In the genomic region with DNA sequence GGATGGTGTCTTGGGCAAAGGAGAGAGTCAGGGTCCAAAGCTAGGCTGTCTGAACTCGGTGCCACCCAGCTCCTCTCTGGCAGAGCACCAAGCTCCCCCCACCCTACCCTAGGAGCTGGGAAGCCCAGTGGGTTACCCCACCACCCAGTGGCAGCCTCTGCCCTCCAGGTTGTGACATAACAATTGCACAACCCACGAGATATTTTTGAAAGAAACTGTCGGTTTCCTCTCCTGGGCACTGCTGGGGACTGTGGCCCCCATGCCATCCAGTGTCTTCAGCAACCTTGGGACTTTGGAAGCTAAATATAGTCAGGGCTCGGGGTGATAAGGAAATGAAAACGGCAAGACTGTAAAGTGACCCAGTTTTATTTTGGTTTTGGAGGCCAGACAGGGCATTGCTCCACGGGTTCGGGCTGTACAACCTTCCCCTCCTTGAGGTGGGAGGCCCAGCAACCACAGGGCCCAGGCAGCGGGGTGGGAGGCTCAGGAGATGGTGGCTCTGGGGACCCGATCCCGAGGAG, we compare ENCODE assay signal across 1 cellular context.
TF ChIP-seq lines count a peak whose summit lies in the region.

No MANE protein-coding gene starts in this region.

TF ChIP-seq in HepG2, 621 proteins besides CTCF, POLR2A, EP300 and RAD21 (continued from another document):
- TF ChIP-seq, protein P1, sequence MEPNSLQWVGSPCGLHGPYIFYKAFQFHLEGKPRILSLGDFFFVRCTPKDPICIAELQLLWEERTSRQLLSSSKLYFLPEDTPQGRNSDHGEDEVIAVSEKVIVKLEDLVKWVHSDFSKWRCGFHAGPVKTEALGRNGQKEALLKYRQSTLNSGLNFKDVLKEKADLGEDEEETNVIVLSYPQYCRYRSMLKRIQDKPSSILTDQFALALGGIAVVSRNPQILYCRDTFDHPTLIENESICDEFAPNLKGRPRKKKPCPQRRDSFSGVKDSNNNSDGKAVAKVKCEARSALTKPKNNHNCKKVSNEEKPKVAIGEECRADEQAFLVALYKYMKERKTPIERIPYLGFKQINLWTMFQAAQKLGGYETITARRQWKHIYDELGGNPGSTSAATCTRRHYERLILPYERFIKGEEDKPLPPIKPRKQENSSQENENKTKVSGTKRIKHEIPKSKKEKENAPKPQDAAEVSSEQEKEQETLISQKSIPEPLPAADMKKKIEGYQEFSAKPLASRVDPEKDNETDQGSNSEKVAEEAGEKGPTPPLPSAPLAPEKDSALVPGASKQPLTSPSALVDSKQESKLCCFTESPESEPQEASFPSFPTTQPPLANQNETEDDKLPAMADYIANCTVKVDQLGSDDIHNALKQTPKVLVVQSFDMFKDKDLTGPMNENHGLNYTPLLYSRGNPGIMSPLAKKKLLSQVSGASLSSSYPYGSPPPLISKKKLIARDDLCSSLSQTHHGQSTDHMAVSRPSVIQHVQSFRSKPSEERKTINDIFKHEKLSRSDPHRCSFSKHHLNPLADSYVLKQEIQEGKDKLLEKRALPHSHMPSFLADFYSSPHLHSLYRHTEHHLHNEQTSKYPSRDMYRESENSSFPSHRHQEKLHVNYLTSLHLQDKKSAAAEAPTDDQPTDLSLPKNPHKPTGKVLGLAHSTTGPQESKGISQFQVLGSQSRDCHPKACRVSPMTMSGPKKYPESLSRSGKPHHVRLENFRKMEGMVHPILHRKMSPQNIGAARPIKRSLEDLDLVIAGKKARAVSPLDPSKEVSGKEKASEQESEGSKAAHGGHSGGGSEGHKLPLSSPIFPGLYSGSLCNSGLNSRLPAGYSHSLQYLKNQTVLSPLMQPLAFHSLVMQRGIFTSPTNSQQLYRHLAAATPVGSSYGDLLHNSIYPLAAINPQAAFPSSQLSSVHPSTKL (CRISPR knock-in tag; IDR thresholded peaks at IDR 0.05) = peak; percentile 11; the same call in 1 of the 2 replicates
- TF ChIP-seq ZNF784 (CRISPR knock-in tag; IDR thresholded peaks at IDR 0.05; ENCODE audit: borderline replicate concordance) = 0 out of 2 replicates have a peak, but pooled peaks have one; percentile 50
- no peak for TF ChIP-seq SRY (CRISPR knock-in tag; IDR thresholded peaks at IDR 0.05)
- TF ChIP-seq HNRNPH1 (optimal IDR thresholded peaks at IDR 0.05; ENCODE audit: low read depth, low read length) = no peak
- TF ChIP-seq TBX2 (CRISPR knock-in tag; IDR thresholded peaks at IDR 0.05; ENCODE audit: borderline replicate concordance) = peak; percentile 23; the same call in 1 of the 2 replicates
- TF ChIP-seq CBX2 (IDR thresholded peaks at IDR 0.05; ENCODE audit: low read depth, low read length) = 0 out of 2 replicates have a peak, but pooled peaks have one; percentile 46
- no peak for TF ChIP-seq CBX2 (CRISPR knock-in tag; IDR thresholded peaks at IDR 0.05; ENCODE audit: low read depth)
- no peak for TF ChIP-seq ZNF282 (IDR thresholded peaks at IDR 0.05; ENCODE audit: partially characterized antibody)
- TF ChIP-seq NFKB2 (CRISPR knock-in tag; IDR thresholded peaks at IDR 0.05; ENCODE audit: borderline replicate concordance) = 0 out of 2 replicates have a peak, but pooled peaks have one; percentile 33
- TF ChIP-seq, protein P2, sequence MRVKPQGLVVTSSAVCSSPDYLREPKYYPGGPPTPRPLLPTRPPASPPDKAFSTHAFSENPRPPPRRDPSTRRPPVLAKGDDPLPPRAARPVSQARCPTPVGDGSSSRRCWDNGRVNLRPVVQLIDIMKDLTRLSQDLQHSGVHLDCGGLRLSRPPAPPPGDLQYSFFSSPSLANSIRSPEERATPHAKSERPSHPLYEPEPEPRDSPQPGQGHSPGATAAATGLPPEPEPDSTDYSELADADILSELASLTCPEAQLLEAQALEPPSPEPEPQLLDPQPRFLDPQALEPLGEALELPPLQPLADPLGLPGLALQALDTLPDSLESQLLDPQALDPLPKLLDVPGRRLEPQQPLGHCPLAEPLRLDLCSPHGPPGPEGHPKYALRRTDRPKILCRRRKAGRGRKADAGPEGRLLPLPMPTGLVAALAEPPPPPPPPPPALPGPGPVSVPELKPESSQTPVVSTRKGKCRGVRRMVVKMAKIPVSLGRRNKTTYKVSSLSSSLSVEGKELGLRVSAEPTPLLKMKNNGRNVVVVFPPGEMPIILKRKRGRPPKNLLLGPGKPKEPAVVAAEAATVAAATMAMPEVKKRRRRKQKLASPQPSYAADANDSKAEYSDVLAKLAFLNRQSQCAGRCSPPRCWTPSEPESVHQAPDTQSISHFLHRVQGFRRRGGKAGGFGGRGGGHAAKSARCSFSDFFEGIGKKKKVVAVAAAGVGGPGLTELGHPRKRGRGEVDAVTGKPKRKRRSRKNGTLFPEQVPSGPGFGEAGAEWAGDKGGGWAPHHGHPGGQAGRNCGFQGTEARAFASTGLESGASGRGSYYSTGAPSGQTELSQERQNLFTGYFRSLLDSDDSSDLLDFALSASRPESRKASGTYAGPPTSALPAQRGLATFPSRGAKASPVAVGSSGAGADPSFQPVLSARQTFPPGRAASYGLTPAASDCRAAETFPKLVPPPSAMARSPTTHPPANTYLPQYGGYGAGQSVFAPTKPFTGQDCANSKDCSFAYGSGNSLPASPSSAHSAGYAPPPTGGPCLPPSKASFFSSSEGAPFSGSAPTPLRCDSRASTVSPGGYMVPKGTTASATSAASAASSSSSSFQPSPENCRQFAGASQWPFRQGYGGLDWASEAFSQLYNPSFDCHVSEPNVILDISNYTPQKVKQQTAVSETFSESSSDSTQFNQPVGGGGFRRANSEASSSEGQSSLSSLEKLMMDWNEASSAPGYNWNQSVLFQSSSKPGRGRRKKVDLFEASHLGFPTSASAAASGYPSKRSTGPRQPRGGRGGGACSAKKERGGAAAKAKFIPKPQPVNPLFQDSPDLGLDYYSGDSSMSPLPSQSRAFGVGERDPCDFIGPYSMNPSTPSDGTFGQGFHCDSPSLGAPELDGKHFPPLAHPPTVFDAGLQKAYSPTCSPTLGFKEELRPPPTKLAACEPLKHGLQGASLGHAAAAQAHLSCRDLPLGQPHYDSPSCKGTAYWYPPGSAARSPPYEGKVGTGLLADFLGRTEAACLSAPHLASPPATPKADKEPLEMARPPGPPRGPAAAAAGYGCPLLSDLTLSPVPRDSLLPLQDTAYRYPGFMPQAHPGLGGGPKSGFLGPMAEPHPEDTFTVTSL (CRISPR knock-in tag; IDR thresholded peaks at IDR 0.05; ENCODE audit: borderline replicate concordance) = 0 out of 2 replicates have a peak, but pooled peaks have one; percentile 11
- TF ChIP-seq HNRNPL (IDR thresholded peaks at IDR 0.05; ENCODE audit: low read depth, low read length) = 0 out of 2 replicates have a peak, but pooled peaks have one; percentile 50
- TF ChIP-seq CEBPG (CRISPR knock-in tag; IDR thresholded peaks at IDR 0.05) = peak; percentile 72
- TF ChIP-seq HIC2 (CRISPR knock-in tag; IDR thresholded peaks at IDR 0.05; ENCODE audit: low read depth) = peak; percentile 76
- 0 out of 2 replicates have a peak, but pooled peaks have one; percentile 21 for TF ChIP-seq KMT2A (CRISPR knock-in tag; IDR thresholded peaks at IDR 0.05)
- TF ChIP-seq RARA (CRISPR knock-in tag; IDR thresholded peaks at IDR 0.05) = 0 out of 2 replicates have a peak, but pooled peaks have one; percentile 9
- TF ChIP-seq, protein P3, sequence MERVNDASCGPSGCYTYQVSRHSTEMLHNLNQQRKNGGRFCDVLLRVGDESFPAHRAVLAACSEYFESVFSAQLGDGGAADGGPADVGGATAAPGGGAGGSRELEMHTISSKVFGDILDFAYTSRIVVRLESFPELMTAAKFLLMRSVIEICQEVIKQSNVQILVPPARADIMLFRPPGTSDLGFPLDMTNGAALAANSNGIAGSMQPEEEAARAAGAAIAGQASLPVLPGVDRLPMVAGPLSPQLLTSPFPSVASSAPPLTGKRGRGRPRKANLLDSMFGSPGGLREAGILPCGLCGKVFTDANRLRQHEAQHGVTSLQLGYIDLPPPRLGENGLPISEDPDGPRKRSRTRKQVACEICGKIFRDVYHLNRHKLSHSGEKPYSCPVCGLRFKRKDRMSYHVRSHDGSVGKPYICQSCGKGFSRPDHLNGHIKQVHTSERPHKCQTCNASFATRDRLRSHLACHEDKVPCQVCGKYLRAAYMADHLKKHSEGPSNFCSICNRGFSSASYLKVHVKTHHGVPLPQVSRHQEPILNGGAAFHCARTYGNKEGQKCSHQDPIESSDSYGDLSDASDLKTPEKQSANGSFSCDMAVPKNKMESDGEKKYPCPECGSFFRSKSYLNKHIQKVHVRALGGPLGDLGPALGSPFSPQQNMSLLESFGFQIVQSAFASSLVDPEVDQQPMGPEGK (CRISPR knock-in tag; IDR thresholded peaks at IDR 0.05) = peak; percentile 22; the same call in 1 of the 2 replicates
- no peak for TF ChIP-seq CREB1 (IDR thresholded peaks at IDR 0.05)
- peak; percentile 25; the same call in 1 of the 2 replicates for TF ChIP-seq CREB1 (CRISPR knock-in tag; IDR thresholded peaks at IDR 0.05)
